ENCODE assay signal across 16 cellular contexts in genomic region chr4:8859550-8860095, GRCh38. TPM values are rescaled to one million over a fixed set of nuclear protein-coding genes. Genes with fewer than 3 reads are reported as not detected.
A peak's percentile ranks its signal among the peaks of the same experiment; 100 is the strongest.
DNase-seq lines count a peak whose midpoint lies in the region; ATAC-seq and TF ChIP-seq lines count a peak whose summit lies in the region.
"Had no signal": no experiment of that assay in that cellular context is flagged by ENCODE, and none has a peak within 500 bp of the region (broad histone marks: within the 10 kb centered on the region; RNA-seq: fewer than 3 reads in every experiment).

No MANE protein-coding gene starts in this region.

- no peak for TF ChIP-seq CTCF in endodermal cell (conservative IDR thresholded peaks at IDR 0.05)
- TF ChIP-seq CTCF in neural crest cell (conservative IDR thresholded peaks at IDR 0.05), result no peak

- H3K9me3 ChIP-seq in endodermal cell (ENCODE audit: control insufficient read depth, low read length), result no peaks in the 10 kb centered on the region

- H3K4me1 Mint-ChIP-seq in endodermal cell (peaks cover 13% of the 10 kb centered on the region), neural crest cell (no peaks in the 10 kb centered on the region), immature natural killer cell (peaks cover 13 to 17% of the 10 kb centered on the region in 2 donors)

- 7 to 11% methylated on average over 11 to 37 of the region's 38 CpGs for WGBS in endodermal cell (ENCODE audit: insufficient coverage in 1 of 2, insufficient read length in 1 of 2), 2 experiments

- no peak overlapping the region for H3K4me3 ChIP-seq in endodermal cell (ENCODE audit: low read length)
- H3K4me3 ChIP-seq: K562, PC-9 had no signal

- peaks cover 99% of the 10 kb centered on the region for H3K27me3 ChIP-seq in endodermal cell (ENCODE audit: control insufficient read depth, insufficient read depth, low read length, poor library complexity, severe bottlenecking)

- H3K36me3 Mint-ChIP-seq in endodermal cell (ENCODE audit: low read depth), result no peaks in the 10 kb centered on the region
- no peaks in the 10 kb centered on the region for H3K36me3 Mint-ChIP-seq in neural crest cell (ENCODE audit: low read depth)
- H3K36me3 Mint-ChIP-seq in immature natural killer cell, result no peaks in the 10 kb centered on the region

- H3K27me3 Mint-ChIP-seq in endodermal cell (ENCODE audit: insufficient read depth) (peaks cover 97% of the 10 kb centered on the region), neural crest cell (ENCODE audit: low read depth) (peaks cover 95% of the 10 kb centered on the region), immature natural killer cell (ENCODE audit: low read depth in 3 of 3) (peaks cover 11 to 35% (median 20%) of the 10 kb centered on the region in 3 donors)

- no peak overlapping the region for H3K27ac ChIP-seq in endodermal cell (ENCODE audit: low read depth, low read length)
- H3K27ac ChIP-seq: PC-9 had no signal

- H3K36me3 ChIP-seq in endodermal cell (ENCODE audit: control insufficient read depth, insufficient read depth, low read length), result no peaks in the 10 kb centered on the region

- H3K4me1 ChIP-seq in endodermal cell (ENCODE audit: control insufficient read depth, insufficient read depth, low read length), result no peaks in the 10 kb centered on the region

- H3K9me3 Mint-ChIP-seq in endodermal cell, result peaks cover 2% of the 10 kb centered on the region
- no peaks in the 10 kb centered on the region for H3K9me3 Mint-ChIP-seq in neural crest cell
- H3K9me3 Mint-ChIP-seq in immature natural killer cell, result no peaks in the 10 kb centered on the region

- H3K27ac Mint-ChIP-seq in endodermal cell (no peak overlapping the region), neural crest cell (ENCODE audit: unreplicated experiment) (no peak overlapping the region), immature natural killer cell (no peak overlapping the region)

- intact Hi-C loops in Right ventricle myocardium superior (cut with DNase I) (no loop called here), left cardiac atrium (cut with DNase I) (no loop called here)

- H3K9ac ChIP-seq in endodermal cell (ENCODE audit: extremely low read depth, low read length, poor library complexity, severe bottlenecking), result no peak overlapping the region

- H3K4me3 Mint-ChIP-seq in endodermal cell (no peak overlapping the region), neural crest cell (peak overlapping the region; percentile 27), immature natural killer cell (no peak overlapping the region)

- ATAC-seq in Right ventricle myocardium superior (ENCODE audit: poor library complexity) (no peak), left cardiac atrium (no peak), HG02798 (IDR thresholded peaks at IDR 0.05; ENCODE audit: poor library complexity, unreplicated experiment) (no peak), GM21360 (IDR thresholded peaks at IDR 0.05; ENCODE audit: unreplicated experiment) (no peak)
- ATAC-seq: K562 had no signal

- DNase-seq in Right ventricle myocardium superior, result peak; percentile 34
- no peak for DNase-seq in left cardiac atrium
- peak; percentile 67 for DNase-seq in endodermal cell
- DNase-seq in neural crest cell (ENCODE audit: low read depth, low spot score), result no peak
- no peak for DNase-seq in immature natural killer cell
- DNase-seq: COR-L47, GF-D8, MV-4-11, NCI-H1436, NCI-H2081, NCI-H510A, NCI-H82, PC-9 had no signal

RNA-seq across cellular contexts. Expression of gene HMX1, which starts 12.0 kb away (rescaled TPM):
- total RNA-seq in Right ventricle myocardium superior (not detected), left cardiac atrium (not detected), endodermal cell (1 to 10 TPM in 1 of 2 donors, not detected in 1; 1.2 TPM), neural crest cell (0.91 and 1.1 TPM in 2 replicates)
- 1.4 TPM for polyA plus RNA-seq in endodermal cell (2013, experiment 1 of 2)
- 0.95 TPM for polyA plus RNA-seq in endodermal cell (2013, experiment 2 of 2)
- not detected for polyA plus RNA-seq in immature natural killer cell
- total RNA-seq: K562, PC-9 had no signal
- polyA plus RNA-seq: K562 had no signal

Comparison
In these comparisons a context has a peak if more than half of its experiments do, and no peak if none do; other contexts are left out.
1. DNase-seq: peak in Right ventricle myocardium superior (single experiment) and endodermal cell (single experiment); none in left cardiac atrium (single experiment), neural crest cell (single experiment) and immature natural killer cell (0 of 3).